Comparison of ENCODE assay signal across 8 cellular contexts in the genomic region with DNA sequence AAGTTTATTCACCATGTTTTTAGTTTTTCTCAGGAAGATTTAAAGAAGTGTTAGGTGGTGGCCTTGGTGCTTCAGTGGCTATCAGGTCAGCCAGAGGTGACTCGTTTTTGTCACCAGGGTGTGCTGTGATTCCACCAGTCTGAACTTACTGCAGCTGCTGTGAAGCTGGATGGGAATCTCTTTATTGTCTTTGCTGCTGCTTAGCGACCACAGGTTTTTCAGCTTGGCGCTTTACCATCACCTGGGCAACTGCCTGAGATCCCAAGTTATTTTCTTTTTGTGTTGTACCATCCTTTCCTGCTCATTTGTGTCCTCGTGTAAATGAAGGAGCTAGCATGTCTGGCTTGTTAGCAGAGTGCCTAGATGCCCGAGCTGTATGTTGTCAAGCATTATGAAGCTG.
A peak's percentile ranks its signal among the peaks of the same experiment; 100 is the strongest.
DNase-seq lines count a peak whose midpoint lies in the region; ATAC-seq and TF ChIP-seq lines count a peak whose summit lies in the region.

No MANE protein-coding gene starts in this region.

- H3K27me3 Mint-ChIP-seq in glutamatergic neuron (ENCODE audit: unreplicated experiment): no peaks in the 10 kb centered on the region

- no peaks in the 10 kb centered on the region for H3K9me3 Mint-ChIP-seq in glutamatergic neuron (ENCODE audit: unreplicated experiment)

- H3K4me3 Mint-ChIP-seq in glutamatergic neuron (ENCODE audit: unreplicated experiment): no peak overlapping the region

- H3K4me1 Mint-ChIP-seq in glutamatergic neuron (ENCODE audit: low read depth, unreplicated experiment): no peaks in the 10 kb centered on the region

- no peaks in the 10 kb centered on the region for H3K36me3 Mint-ChIP-seq in glutamatergic neuron (ENCODE audit: unreplicated experiment)

- ATAC-seq in SK-N-SH treated with all-trans-retinoic acid at 6 μM for 48 hours: peak; percentile 95
- no peak for ATAC-seq in GM21786 (IDR thresholded peaks at IDR 0.05; ENCODE audit: unreplicated experiment)

- H3K4me3 ChIP-seq in NB4 (ENCODE audit: low read depth, low read length): no peak overlapping the region

- TF ChIP-seq CTCF in GM12874 (IDR thresholded peaks at IDR 0.05; ENCODE audit: insufficient read depth, low read depth, low read length): peak; percentile 24; the same call in 1 of the 2 replicates
- peak; percentile 20 for TF ChIP-seq CTCF in NB4 (IDR thresholded peaks at IDR 0.05; ENCODE audit: low read depth, low read length)
- peak; percentile 29 for TF ChIP-seq CTCF in glutamatergic neuron (IDR thresholded peaks at IDR 0.05; ENCODE audit: partially characterized antibody, unreplicated experiment)

- no peak for TF ChIP-seq POLR2A in NB4 (IDR thresholded peaks at IDR 0.05; ENCODE audit: extremely low read depth, insufficient read length)

- DNase-seq in NB4 (ENCODE audit: low read depth): peak; percentile 37
- peak; percentile 57 for DNase-seq in glutamatergic neuron
- peak; percentile 62 for DNase-seq in retina
- DNase-seq in NOMO-1 treated with dmso at 0.1 percent for 144 hours (lab: John Stamatoyannopoulos, UW; ENCODE audit: unreplicated experiment): no peak
- DNase-seq in UCSD-AML1 (lab: John Stamatoyannopoulos, UW; ENCODE audit: unreplicated experiment): no peak

- H3K27ac Mint-ChIP-seq in glutamatergic neuron (ENCODE audit: unreplicated experiment): no peak overlapping the region

TF ChIP-seq in SK-N-SH treated with all-trans-retinoic acid at 6 μM for 48 hours, 23 proteins besides CTCF, POLR2A, EP300 and RAD21:
- TF ChIP-seq ESRRG (CRISPR knock-in tag; IDR thresholded peaks at IDR 0.05) (no peak), ISL1 (CRISPR knock-in tag; IDR thresholded peaks at IDR 0.05) (no peak), PATZ1 (CRISPR knock-in tag; IDR thresholded peaks at IDR 0.05; ENCODE audit: borderline replicate concordance) (no peak), ZFP3 (CRISPR knock-in tag; IDR thresholded peaks at IDR 0.05) (no peak), ARNTL (CRISPR knock-in tag; IDR thresholded peaks at IDR 0.05; ENCODE audit: borderline replicate concordance, low read depth) (no peak), TOX (CRISPR knock-in tag; IDR thresholded peaks at IDR 0.05; ENCODE audit: borderline replicate concordance) (no peak), ZNF565 (CRISPR knock-in tag; conservative IDR thresholded peaks at IDR 0.05; ENCODE audit: low read depth) (no peak), OSR1 (CRISPR knock-in tag; IDR thresholded peaks at IDR 0.05) (no peak), TSHZ2 (CRISPR knock-in tag; IDR thresholded peaks at IDR 0.05) (no peak), ZC3H10 (CRISPR knock-in tag; IDR thresholded peaks at IDR 0.05) (no peak), POU6F1 (CRISPR knock-in tag; IDR thresholded peaks at IDR 0.05; ENCODE audit: borderline replicate concordance, low read depth) (no peak), ZNF8 (CRISPR knock-in tag; IDR thresholded peaks at IDR 0.05) (no peak), PPARA (CRISPR knock-in tag; IDR thresholded peaks at IDR 0.05; ENCODE audit: borderline replicate concordance) (no peak), ZFP30 (CRISPR knock-in tag; IDR thresholded peaks at IDR 0.05) (no peak), SNAI2 (CRISPR knock-in tag; IDR thresholded peaks at IDR 0.05) (no peak)
- TF ChIP-seq, protein P1, sequence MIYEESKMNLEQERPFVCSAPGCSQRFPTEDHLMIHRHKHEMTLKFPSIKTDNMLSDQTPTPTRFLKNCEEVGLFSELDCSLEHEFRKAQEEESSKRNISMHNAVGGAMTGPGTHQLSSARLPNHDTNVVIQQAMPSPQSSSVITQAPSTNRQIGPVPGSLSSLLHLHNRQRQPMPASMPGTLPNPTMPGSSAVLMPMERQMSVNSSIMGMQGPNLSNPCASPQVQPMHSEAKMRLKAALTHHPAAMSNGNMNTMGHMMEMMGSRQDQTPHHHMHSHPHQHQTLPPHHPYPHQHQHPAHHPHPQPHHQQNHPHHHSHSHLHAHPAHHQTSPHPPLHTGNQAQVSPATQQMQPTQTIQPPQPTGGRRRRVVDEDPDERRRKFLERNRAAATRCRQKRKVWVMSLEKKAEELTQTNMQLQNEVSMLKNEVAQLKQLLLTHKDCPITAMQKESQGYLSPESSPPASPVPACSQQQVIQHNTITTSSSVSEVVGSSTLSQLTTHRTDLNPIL (CRISPR knock-in tag; IDR thresholded peaks at IDR 0.05; ENCODE audit: low read depth): no peak

Comparison
In these comparisons a context has a peak if more than half of its experiments do, and no peak if none do; other contexts are left out.
1. DNase-seq: peak in NB4 (single experiment), glutamatergic neuron (single experiment) and retina (single experiment); none in NOMO-1 treated with dmso at 0.1 percent for 144 hours (single experiment) and UCSD-AML1 (single experiment).
2. Peak in every context shown above with its lines, with median percentiles within 50 percentile points of each other: CTCF ChIP-seq.